2 cellular contexts compared by ENCODE assay signal in genomic region chr12:49195734-49196133, GRCh38.
TF ChIP-seq lines count a peak whose summit lies in the region.

No MANE protein-coding gene starts in this region.

TF ChIP-seq in IMR-90, 13 proteins besides CTCF, POLR2A, EP300 and RAD21:
- TF ChIP-seq BHLHE40 (IDR thresholded peaks at IDR 0.05; ENCODE audit: low read depth, low read length) (no peak), FOS (IDR thresholded peaks at IDR 0.05; ENCODE audit: low read depth, low read length) (no peak), NFE2L2 (IDR thresholded peaks at IDR 0.05; ENCODE audit: low read depth, low read length) (no peak)

TF ChIP-seq in K562, 482 proteins besides CTCF, POLR2A, EP300 and RAD21 (continued from another document):
- no peak for TF ChIP-seq KDM4B (IDR thresholded peaks at IDR 0.05; ENCODE audit: borderline replicate concordance in 2 of 2, low read depth in 1 of 2)
- no peak for TF ChIP-seq KLF16 (IDR thresholded peaks at IDR 0.05)
- no peak for TF ChIP-seq LEF1 (IDR thresholded peaks at IDR 0.05)
- no peak for TF ChIP-seq HNRNPLL (IDR thresholded peaks at IDR 0.05; ENCODE audit: low read depth, low read length, poor library complexity, severe bottlenecking)
- no peak for TF ChIP-seq CBFB (CRISPR knock-in tag; IDR thresholded peaks at IDR 0.05)
- TF ChIP-seq BRF1 (IDR thresholded peaks at IDR 0.05; ENCODE audit: borderline replicate concordance, extremely low read depth, insufficient read length): no peak
- TF ChIP-seq TCF7L2 (IDR thresholded peaks at IDR 0.05; ENCODE audit: low read depth, low read length): no peak
- no peak for TF ChIP-seq HMGN3 (IDR thresholded peaks at IDR 0.05; ENCODE audit: borderline replicate concordance, extremely low read depth, insufficient read length, low read depth, low read length)
- no peak for TF ChIP-seq HSF4 (CRISPR knock-in tag; IDR thresholded peaks at IDR 0.05; ENCODE audit: borderline replicate concordance)
- no peak for TF ChIP-seq ZNF764 (CRISPR knock-in tag; IDR thresholded peaks at IDR 0.05; ENCODE audit: low read depth)
- no peak for TF ChIP-seq NR3C1 (CRISPR knock-in tag; IDR thresholded peaks at IDR 0.05)
- no peak for TF ChIP-seq TAF9B (IDR thresholded peaks at IDR 0.05; ENCODE audit: partially characterized antibody)
TF ChIP-seq in K562: peak in this region for 0.
